In genomic region chr10:102720775-102721301, GRCh38 we compare ENCODE assay signal across 17 cellular contexts.
"Had no signal": no experiment of that assay in that cellular context is flagged by ENCODE, and none has a peak within 500 bp of the region (broad histone marks: within the 10 kb centered on the region; RNA-seq: fewer than 3 reads in every experiment).

No MANE protein-coding gene starts in this region.

- H3K4me3 Mint-ChIP-seq: activated CD4-positive, alpha-beta memory T cell treated with anti-CD3 and anti-CD28 coated beads, Interleukin-2, amount 10 ng/mL, durations not matched to agents 7 days and 5 days; activated T-cell treated with anti-CD3 and anti-CD28 coated beads, Interleukin-2, amount 50 U/mL, for 4 hours; T-helper 17 cell; WTC11 had no signal

- H3K27ac ChIP-seq: colonic mucosa, esophagus squamous epithelium, hepatocyte, left lung, pancreas, skin epidermis, transverse colon had no signal

- H3K4me3 ChIP-seq: colonic mucosa, esophagus squamous epithelium, hepatocyte, left lung, pancreas, skin epidermis, transverse colon had no signal

- H3K9me3 ChIP-seq: colonic mucosa, esophagus squamous epithelium, left lung, pancreas, transverse colon had no signal

- H3K27me3 Mint-ChIP-seq: activated CD4-positive, alpha-beta memory T cell treated with anti-CD3 and anti-CD28 coated beads, Interleukin-2, amount 10 ng/mL, durations not matched to agents 7 days and 5 days; T-helper 17 cell had no signal

- DNase-seq: activated CD4-positive, alpha-beta memory T cell treated with anti-CD3 and anti-CD28 coated beads, Interleukin-2, amount 10 ng/mL, durations not matched to agents 7 days and 5 days; activated CD4-positive, alpha-beta T cell treated with anti-CD3 and anti-CD28 coated beads for 4 hours; activated effector memory CD4-positive, alpha-beta T cell treated with anti-CD3 and anti-CD28 coated beads, Interleukin-2, amount 50 U/mL, for 16 hours; activated T-cell treated with anti-CD3 and anti-CD28 coated beads, Interleukin-2, amount 50 U/mL, for 4 hours; central memory CD4-positive, alpha-beta T cell; colonic mucosa; esophagus squamous epithelium; left lung; mesendoderm; pancreas; stimulated activated naive CD8-positive, alpha-beta T cell treated with anti-CD3 and anti-CD28 coated beads, Interleukin-15, Interleukin-2, amounts not matched to agents 100 U/mL and 50 U/mL, for 24 hours; T-helper 17 cell; transverse colon had no signal

- H3K27me3 ChIP-seq: colonic mucosa, esophagus squamous epithelium, hepatocyte, left lung, pancreas, transverse colon had no signal

- H3K27ac Mint-ChIP-seq: activated CD4-positive, alpha-beta memory T cell treated with anti-CD3 and anti-CD28 coated beads, Interleukin-2, amount 10 ng/mL, durations not matched to agents 7 days and 5 days; T-helper 17 cell; WTC11 had no signal

- H3K9me3 Mint-ChIP-seq: activated CD4-positive, alpha-beta memory T cell treated with anti-CD3 and anti-CD28 coated beads, Interleukin-2, amount 10 ng/mL, durations not matched to agents 7 days and 5 days; activated naive CD4-positive, alpha-beta T cell treated with anti-CD3 and anti-CD28 coated beads, Interleukin-2, amount 50 U/mL, for 72 hours; activated T-cell treated with anti-CD3 and anti-CD28 coated beads, Interleukin-2, amount 50 U/mL, for 4 hours had no signal

- H3K36me3 ChIP-seq: colonic mucosa, esophagus squamous epithelium, left lung, pancreas, transverse colon had no signal

- ATAC-seq: activated naive CD4-positive, alpha-beta T cell treated with anti-CD3 and anti-CD28 coated beads, Interleukin-2, amount 50 U/mL, for 72 hours; activated T-cell treated with anti-CD3 and anti-CD28 coated beads, Interleukin-2, amount 50 U/mL, for 4 hours; left lung; pancreas; stimulated activated naive CD8-positive, alpha-beta T cell treated with anti-CD3 and anti-CD28 coated beads, Interleukin-15, Interleukin-2, amounts not matched to agents 100 U/mL and 50 U/mL, for 24 hours; T-helper 17 cell; WTC11 had no signal
